In genomic region chr2:54606393-54606973, GRCh38 we compare ENCODE assay signal across 8 cellular contexts.
DNase-seq lines count a peak whose midpoint lies in the region; ATAC-seq and TF ChIP-seq lines count a peak whose summit lies in the region.

No MANE protein-coding gene starts in this region.

- DNase-seq in activated T-cell treated with anti-CD3 and anti-CD28 coated beads for 1 hour (ENCODE audit: low read depth) (peak; percentile 20), activated T-cell treated with anti-CD3 and anti-CD28 coated beads for 4 hours (no peak), mucosa of descending colon (peak in 2 of 3 donors; percentile 34 to 38), upper lobe of right lung (no peak), NCI-H2081 (lab: John Stamatoyannopoulos, UW) (no peak), coronary artery (ENCODE audit: low spot score) (no peak)
- DNase-seq in activated naive CD8-positive, alpha-beta T cell treated with anti-CD3 and anti-CD28 coated beads, Interleukin-2, amount 50 U/mL, for 24 hours: no peak

- H3K36me3 ChIP-seq in mucosa of descending colon (ENCODE audit: low read depth) (no peaks in the 10 kb centered on the region), upper lobe of right lung (no peaks in the 10 kb centered on the region)

- H3K4me1 ChIP-seq in mucosa of descending colon (ENCODE audit: low read depth) (peaks cover 23% of the 10 kb centered on the region), upper lobe of right lung (peaks cover 57% of the 10 kb centered on the region)

- peaks cover 3% of the 10 kb centered on the region for H3K36me3 Mint-ChIP-seq in activated naive CD8-positive, alpha-beta T cell treated with anti-CD3 and anti-CD28 coated beads, Interleukin-2, amount 50 U/mL, for 24 hours (ENCODE audit: low read depth)

- H3K9me3 ChIP-seq in mucosa of descending colon (no peaks in the 10 kb centered on the region), upper lobe of right lung (no peaks in the 10 kb centered on the region)

- H3K4me1 Mint-ChIP-seq in activated naive CD8-positive, alpha-beta T cell treated with anti-CD3 and anti-CD28 coated beads, Interleukin-2, amount 50 U/mL, for 24 hours: peaks cover 78% of the 10 kb centered on the region

- H3K27ac ChIP-seq in upper lobe of right lung: no peak overlapping the region
- peak overlapping the region in 1 of 2 donors; percentile 19 for H3K27ac ChIP-seq in coronary artery

- peak overlapping the region; percentile 39 for H3K4me3 Mint-ChIP-seq in activated naive CD8-positive, alpha-beta T cell treated with anti-CD3 and anti-CD28 coated beads, Interleukin-2, amount 50 U/mL, for 24 hours

- no peak for TF ChIP-seq CTCF in mucosa of descending colon (IDR thresholded peaks at IDR 0.05)
- no peak for TF ChIP-seq CTCF in upper lobe of right lung (IDR thresholded peaks at IDR 0.05)
- no peak for TF ChIP-seq CTCF in coronary artery (IDR thresholded peaks at IDR 0.05)

- H3K9me3 Mint-ChIP-seq in activated naive CD8-positive, alpha-beta T cell treated with anti-CD3 and anti-CD28 coated beads, Interleukin-2, amount 50 U/mL, for 24 hours: no peaks in the 10 kb centered on the region

- H3K27me3 Mint-ChIP-seq in activated naive CD8-positive, alpha-beta T cell treated with anti-CD3 and anti-CD28 coated beads, Interleukin-2, amount 50 U/mL, for 24 hours: no peaks in the 10 kb centered on the region

- H3K27ac Mint-ChIP-seq in activated naive CD8-positive, alpha-beta T cell treated with anti-CD3 and anti-CD28 coated beads, Interleukin-2, amount 50 U/mL, for 24 hours: peak overlapping the region; percentile 86

- intact Hi-C loops in mucosa of descending colon (cut with DNase I, micrococcal nuclease): no loop called here
- intact Hi-C loops in upper lobe of right lung (cut with DNase I): no loop called here

- no peaks in the 10 kb centered on the region for H3K27me3 ChIP-seq in upper lobe of right lung

- no peak overlapping the region for H3K4me3 ChIP-seq in mucosa of descending colon
- H3K4me3 ChIP-seq in upper lobe of right lung: no peak overlapping the region
- no peak overlapping the region for H3K4me3 ChIP-seq in coronary artery

- ATAC-seq in activated naive CD8-positive, alpha-beta T cell treated with anti-CD3 and anti-CD28 coated beads, Interleukin-2, amount 50 U/mL, for 24 hours: peak; percentile 72
- ATAC-seq in mucosa of descending colon (peak; percentile 37), upper lobe of right lung (peak; percentile 45), GM18498 (IDR thresholded peaks at IDR 0.05; ENCODE audit: unreplicated experiment) (no peak)

Comparison
In these comparisons a context has a peak if more than half of its experiments do, and no peak if none do; other contexts are left out.
1. DNase-seq: peak in activated T-cell treated with anti-CD3 and anti-CD28 coated beads for 1 hour (single experiment) and mucosa of descending colon (2 of 3); none in activated T-cell treated with anti-CD3 and anti-CD28 coated beads for 4 hours (single experiment), activated naive CD8-positive, alpha-beta T cell treated with anti-CD3 and anti-CD28 coated beads, Interleukin-2, amount 50 U/mL, for 24 hours (single experiment), upper lobe of right lung (single experiment), NCI-H2081 (0 of 2) and coronary artery (single experiment).